1 cellular context compared by ENCODE assay signal in the genomic region with DNA sequence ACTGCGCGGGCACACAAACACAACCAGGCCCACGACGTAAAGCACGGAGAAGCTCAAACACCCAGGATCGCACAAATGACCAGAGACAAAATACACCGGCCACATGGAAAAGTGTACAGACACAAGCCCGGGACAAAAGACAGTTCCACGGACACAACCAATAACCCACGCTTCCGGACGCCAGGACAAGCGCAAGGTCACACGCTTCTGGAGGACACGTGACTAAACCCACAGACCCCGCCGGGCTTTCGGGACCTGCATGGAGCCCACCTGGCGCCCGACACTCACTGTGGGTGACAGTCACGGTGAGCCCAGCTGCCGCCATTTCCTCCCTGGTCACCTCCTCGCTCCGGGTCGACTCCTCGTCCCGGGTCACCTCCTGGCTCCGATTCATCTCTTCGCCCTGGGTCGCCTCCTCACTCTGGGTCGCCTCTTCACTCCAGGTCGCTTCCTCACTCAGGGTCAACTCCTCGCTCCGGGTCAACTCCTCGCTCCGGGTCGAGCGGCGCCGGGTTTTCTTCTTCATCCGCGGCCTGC.
TF ChIP-seq lines count a peak whose summit lies in the region.

No MANE protein-coding gene starts in this region.

TF ChIP-seq in K562, 482 proteins besides CTCF, POLR2A, EP300 and RAD21 (continued from another document):
- peak; percentile 56 for TF ChIP-seq TFE3 (CRISPR knock-in tag; IDR thresholded peaks at IDR 0.05)
- TF ChIP-seq, protein P1, sequence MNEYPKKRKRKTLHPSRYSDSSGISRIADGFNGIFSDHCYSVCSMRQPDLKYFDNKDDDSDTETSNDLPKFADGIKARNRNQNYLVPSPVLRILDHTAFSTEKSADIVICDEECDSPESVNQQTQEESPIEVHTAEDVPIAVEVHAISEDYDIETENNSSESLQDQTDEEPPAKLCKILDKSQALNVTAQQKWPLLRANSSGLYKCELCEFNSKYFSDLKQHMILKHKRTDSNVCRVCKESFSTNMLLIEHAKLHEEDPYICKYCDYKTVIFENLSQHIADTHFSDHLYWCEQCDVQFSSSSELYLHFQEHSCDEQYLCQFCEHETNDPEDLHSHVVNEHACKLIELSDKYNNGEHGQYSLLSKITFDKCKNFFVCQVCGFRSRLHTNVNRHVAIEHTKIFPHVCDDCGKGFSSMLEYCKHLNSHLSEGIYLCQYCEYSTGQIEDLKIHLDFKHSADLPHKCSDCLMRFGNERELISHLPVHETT (CRISPR knock-in tag; conservative IDR thresholded peaks at IDR 0.05 in 1 of 2, IDR thresholded peaks at IDR 0.05 in 1 of 2) = 0 out of 4 replicates have a peak, but pooled peaks of 1 of the 2 experiments have one; percentile 24
- 0 out of 2 replicates have a peak, but pooled peaks have one; percentile 46 for TF ChIP-seq TGIF2 (CRISPR knock-in tag; IDR thresholded peaks at IDR 0.05)
- peak; percentile 60; the same call in 1 of the 2 replicates for TF ChIP-seq ZNF232 (CRISPR knock-in tag; IDR thresholded peaks at IDR 0.05)
- TF ChIP-seq, protein P2, sequence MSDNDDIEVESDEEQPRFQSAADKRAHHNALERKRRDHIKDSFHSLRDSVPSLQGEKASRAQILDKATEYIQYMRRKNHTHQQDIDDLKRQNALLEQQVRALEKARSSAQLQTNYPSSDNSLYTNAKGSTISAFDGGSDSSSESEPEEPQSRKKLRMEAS (CRISPR knock-in tag; IDR thresholded peaks at IDR 0.05) = peak; percentile 68; the same call in 1 of the 2 replicates
- 0 out of 4 replicates have a peak, but pooled peaks of 1 of the 2 experiments have one; percentile 12 for TF ChIP-seq SIN3A (IDR thresholded peaks at IDR 0.05; ENCODE audit: borderline replicate concordance in 2 of 2, control insufficient read depth in 1 of 2, low read depth in 2 of 2, low read length in 2 of 2)
- 0 out of 2 replicates have a peak, but pooled peaks have one; percentile 24 for TF ChIP-seq MXI1 (IDR thresholded peaks at IDR 0.05; ENCODE audit: low read depth, low read length)
- peak; percentile 84 for TF ChIP-seq USF1 (CRISPR knock-in tag; IDR thresholded peaks at IDR 0.05)
- peak; percentile 55 to 76 for TF ChIP-seq MNT (conservative IDR thresholded peaks at IDR 0.05)
- TF ChIP-seq ZNF444 (CRISPR knock-in tag; IDR thresholded peaks at IDR 0.05) = no peak
- TF ChIP-seq ESRRB (CRISPR knock-in tag; IDR thresholded peaks at IDR 0.05; ENCODE audit: borderline replicate concordance) = no peak
- TF ChIP-seq PCBP1 (IDR thresholded peaks at IDR 0.05; ENCODE audit: low read depth, low read length, poor library complexity, severe bottlenecking) = no peak
- TF ChIP-seq EP400 (IDR thresholded peaks at IDR 0.05) = peak; percentile 73
- TF ChIP-seq DPF2 (IDR thresholded peaks at IDR 0.05) = 0 out of 2 replicates have a peak, but pooled peaks have one; percentile 13
- TF ChIP-seq CC2D1A (IDR thresholded peaks at IDR 0.05) = no peak
- TF ChIP-seq PBX2 (CRISPR knock-in tag; IDR thresholded peaks at IDR 0.05; ENCODE audit: low read depth) = no peak
- no peak for TF ChIP-seq PBX2 (tag; conservative IDR thresholded peaks at IDR 0.05; ENCODE audit: low read depth)
- 0 out of 2 replicates have a peak, but pooled peaks have one; percentile 6 for TF ChIP-seq MYC (IDR thresholded peaks at IDR 0.05; ENCODE audit: low read depth, low read length)
- TF ChIP-seq MYC (CRISPR knock-in tag; IDR thresholded peaks at IDR 0.05; ENCODE audit: borderline replicate concordance, low read depth) = peak; percentile 70; the same call in 1 of the 2 replicates
- TF ChIP-seq CREBBP (IDR thresholded peaks at IDR 0.05; ENCODE audit: low read depth, low read length) = no peak
- peak; percentile 35; the same call in 1 of the 2 replicates for TF ChIP-seq CBFA2T2 (conservative IDR thresholded peaks at IDR 0.05)
- no peak for TF ChIP-seq FOS (IDR thresholded peaks at IDR 0.05; ENCODE audit: extremely low read depth, insufficient read length)
- TF ChIP-seq ZC3H11A (IDR thresholded peaks at IDR 0.05; ENCODE audit: low read depth, low read length) = no peak
- TF ChIP-seq E2F6 (IDR thresholded peaks at IDR 0.05; ENCODE audit: borderline replicate concordance in 1 of 2, extremely low read depth in 1 of 2, insufficient read depth in 1 of 2, insufficient read length in 1 of 2, low read depth in 1 of 2, low read length in 1 of 2, poor library complexity in 1 of 2, severe bottlenecking in 1 of 2) = no peak
